Comparison of ENCODE assay signal across 28 cellular contexts in the genomic region with DNA sequence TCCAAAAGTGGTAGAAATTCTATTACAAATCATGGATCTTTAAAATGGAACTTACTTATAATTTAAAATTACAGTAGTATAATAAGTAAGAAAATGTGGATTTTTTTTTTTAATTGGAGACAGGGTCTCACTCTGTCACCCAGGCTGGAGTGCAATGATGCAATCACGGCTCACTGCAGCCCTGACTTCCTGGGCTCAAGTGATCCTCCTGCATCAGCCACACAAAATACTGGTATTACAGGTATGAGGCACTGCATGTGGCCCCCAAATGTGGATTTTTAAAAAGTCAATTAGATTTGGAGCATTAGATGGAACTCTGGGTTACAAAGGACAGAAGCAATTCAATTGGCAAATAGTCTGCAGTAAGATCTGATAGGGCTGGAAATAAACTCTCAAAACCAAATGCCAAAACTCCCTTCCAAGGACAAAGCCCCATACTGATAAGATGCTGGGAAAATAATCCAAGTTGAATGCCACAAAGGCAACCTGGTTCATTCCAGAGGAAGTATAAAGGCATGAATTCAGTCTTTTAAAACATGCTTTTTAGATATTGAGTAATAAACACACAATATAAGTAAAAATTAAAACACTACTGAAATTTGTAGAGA.
"Had no signal": no experiment of that assay in that cellular context is flagged by ENCODE, and none has a peak within 500 bp of the region (broad histone marks: within the 10 kb centered on the region; RNA-seq: fewer than 3 reads in every experiment).

No MANE protein-coding gene starts in this region.

- H3K4me3 ChIP-seq: coronary artery, esophagus squamous epithelium, heart right ventricle, lung, ovary, psoas muscle, smooth muscle cell, thyroid gland had no signal

- H3K9me3 ChIP-seq: esophagus squamous epithelium, psoas muscle, thyroid gland had no signal

- H3K27me3 ChIP-seq: esophagus squamous epithelium, heart right ventricle, ovary, thyroid gland had no signal

- H3K27ac ChIP-seq: coronary artery, esophagus squamous epithelium, ovary, psoas muscle, thyroid gland had no signal

- DNase-seq: dermis blood vessel endothelial cell; effector memory CD8-positive, alpha-beta T cell; erythroblast; esophagus squamous epithelium; foreskin melanocyte; glutamatergic neuron; heart right ventricle; hippocampal formation; immature natural killer cell; islet precursor cell; kidney glomerular epithelial cell; left colon; natural killer cell; occipital lobe; ovary; posterior cingulate gyrus; psoas muscle; stimulated activated CD4-positive, alpha-beta T cell treated with anti-CD3 and anti-CD28 coated beads, Interleukin-12 subunit alpha, Interleukin-12 subunit beta, amount 100 ng/mL, for 4 hours; stimulated activated CD4-positive, alpha-beta T cell treated with anti-CD3 and anti-CD28 coated beads, Interleukin-1b, Interleukin-23, amount 100 ng/mL, for 48 hours; stimulated activated CD4-positive, alpha-beta T cell treated with anti-CD3 and anti-CD28 coated beads, Interleukin-4, amount 100 ng/mL, for 1 hour; stimulated activated CD8-positive, alpha-beta memory T cell treated with anti-CD3 and anti-CD28 coated beads, Interleukin-4, amount 100 ng/mL, for 48 hours; stimulated activated naive CD4-positive, alpha-beta T cell; stimulated activated naive CD8-positive, alpha-beta T cell treated with anti-CD3 and anti-CD28 coated beads, Interleukin-15, amount 100 ng/mL, for 72 hours; thyroid gland had no signal

- H3K4me2 ChIP-seq: smooth muscle cell had no signal

- ATAC-seq: effector memory CD8-positive, alpha-beta T cell; left colon; natural killer cell; psoas muscle; sciatic nerve; stimulated activated naive CD8-positive, alpha-beta T cell treated with anti-CD3 and anti-CD28 coated beads, Interleukin-15, amount 100 ng/mL, for 72 hours had no signal

- H3K4me1 ChIP-seq: esophagus squamous epithelium, psoas muscle, thyroid gland had no signal

- H3K36me3 ChIP-seq: esophagus squamous epithelium, heart right ventricle, ovary, thyroid gland had no signal
